In the genomic region with DNA sequence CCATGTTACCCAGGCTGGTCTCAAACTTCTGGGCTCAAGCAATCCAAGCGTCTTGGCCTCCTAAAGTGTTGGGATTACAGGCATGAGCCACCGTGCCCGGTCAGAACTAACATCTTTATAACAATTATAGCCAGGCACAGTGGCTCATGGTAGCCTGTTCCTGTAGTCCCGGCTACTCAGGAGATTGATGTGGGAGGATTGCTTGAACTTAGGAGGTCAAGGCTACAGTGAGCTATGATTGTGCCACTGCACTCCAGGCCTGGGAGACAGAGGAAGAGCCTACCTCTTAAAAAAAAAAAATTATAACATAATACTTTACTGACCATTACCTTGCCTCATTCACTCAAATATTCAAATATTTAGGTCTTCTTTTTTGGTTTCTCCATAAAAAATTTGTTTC, we compare ENCODE assay signal across 32 cellular contexts. TPM values are rescaled to one million over a fixed set of nuclear protein-coding genes. Genes with fewer than 3 reads are reported as not detected.
"Had no signal": no experiment of that assay in that cellular context is flagged by ENCODE, and none has a peak within 500 bp of the region (broad histone marks: within the 10 kb centered on the region; RNA-seq: fewer than 3 reads in every experiment).

No MANE protein-coding gene starts in this region.

- ATAC-seq: natural killer cell; stimulated activated naive B cell treated with anti-CD40 and anti-IgM and Interleukin-4, amounts not matched to agents 10 μg/mL and 1 μg/mL and 100 μg/mL, for 72 hours; stimulated activated naive CD8-positive, alpha-beta T cell treated with anti-CD3 and anti-CD28 coated beads, Interleukin-15, Interleukin-2, amounts not matched to agents 100 U/mL and 50 U/mL, for 24 hours had no signal

- H3K27me3 ChIP-seq: neural progenitor cell, neutrophil, right atrium auricular region, right lobe of liver, stomach, suprapubic skin, tibial artery, uterus had no signal

- DNase-seq: hypothalamus; immature natural killer cell; left ventricle myocardium inferior; mesendoderm; naive B cell; natural killer cell; nephron progenitor cell; occipital lobe; right lobe of liver; stimulated activated CD4-positive, alpha-beta T cell treated with anti-CD3 and anti-CD28 coated beads, Interleukin-12 subunit alpha, Interleukin-12 subunit beta, amount 100 ng/mL, for 4 hours; stimulated activated CD4-positive, alpha-beta T cell treated with anti-CD3 and anti-CD28 coated beads, Interleukin-15, amount 100 ng/mL, for 24 hours; stimulated activated CD4-positive, alpha-beta T cell treated with anti-CD3 and anti-CD28 coated beads, Interleukin-2, amount 100 ng/mL, for 24 hours; stimulated activated CD4-positive, alpha-beta T cell treated with anti-CD3 and anti-CD28 coated beads, Interleukin-4, amount 100 ng/mL, for 1 hour; stimulated activated naive B cell treated with anti-CD40 and anti-IgM and Interleukin-4, amounts not matched to agents 10 μg/mL and 1 μg/mL and 100 μg/mL, for 72 hours; stimulated activated naive CD8-positive, alpha-beta T cell treated with anti-CD3 and anti-CD28 coated beads, Interleukin-15, Interleukin-2, amounts not matched to agents 100 U/mL and 50 U/mL, for 24 hours; stomach; tibial artery; uterus had no signal

- H3K9me3 ChIP-seq: left ventricle myocardium inferior, neutrophil, right atrium auricular region, right lobe of liver, stomach, suprapubic skin, thoracic aorta, tibial artery, uterus had no signal

- H3K4me3 ChIP-seq: left ventricle myocardium inferior, lung, neural progenitor cell, right atrium auricular region, right lobe of liver, stomach, thoracic aorta, tibial artery, uterus had no signal

- H3K4me2 ChIP-seq: neural progenitor cell had no signal

- H3K9ac ChIP-seq: neural progenitor cell, parathyroid adenoma had no signal

- H3K27ac ChIP-seq: left ventricle myocardium inferior, neural progenitor cell, neutrophil, parathyroid adenoma, right atrium auricular region, right lobe of liver, stomach, uterus had no signal

- H3K4me1 ChIP-seq: parathyroid adenoma, right lobe of liver, uterus had no signal

- H3K36me3 ChIP-seq: left ventricle myocardium inferior, neural progenitor cell, neutrophil, right atrium auricular region, right lobe of liver, stomach, suprapubic skin, thoracic aorta, tibial artery, uterus had no signal

- H2AFZ ChIP-seq: neural progenitor cell, parathyroid adenoma had no signal

- H3K79me2 ChIP-seq: parathyroid adenoma had no signal

RNA-seq across cellular contexts. Expression of gene MYMX, which starts 16.8 kb away (rescaled TPM):
- total RNA-seq: kidney epithelial cell, lung, mesothelial cell of epicardium, mononuclear cell, natural killer cell, occipital lobe, osteocyte, progenitor cell of endocrine pancreas, renal cortical epithelial cell, right atrium auricular region, right lobe of liver, stomach, suprapubic skin, thoracic aorta, ureter, uterus had no signal
- polyA plus RNA-seq: immature natural killer cell had no signal

RNA-seq across cellular contexts. Expression of gene CAPN11, which starts 41.3 kb away (rescaled TPM):
- total RNA-seq: kidney epithelial cell, mesothelial cell of epicardium, natural killer cell, occipital lobe, osteocyte, progenitor cell of endocrine pancreas, renal cortical epithelial cell, thoracic aorta had no signal
